In the genomic region with DNA sequence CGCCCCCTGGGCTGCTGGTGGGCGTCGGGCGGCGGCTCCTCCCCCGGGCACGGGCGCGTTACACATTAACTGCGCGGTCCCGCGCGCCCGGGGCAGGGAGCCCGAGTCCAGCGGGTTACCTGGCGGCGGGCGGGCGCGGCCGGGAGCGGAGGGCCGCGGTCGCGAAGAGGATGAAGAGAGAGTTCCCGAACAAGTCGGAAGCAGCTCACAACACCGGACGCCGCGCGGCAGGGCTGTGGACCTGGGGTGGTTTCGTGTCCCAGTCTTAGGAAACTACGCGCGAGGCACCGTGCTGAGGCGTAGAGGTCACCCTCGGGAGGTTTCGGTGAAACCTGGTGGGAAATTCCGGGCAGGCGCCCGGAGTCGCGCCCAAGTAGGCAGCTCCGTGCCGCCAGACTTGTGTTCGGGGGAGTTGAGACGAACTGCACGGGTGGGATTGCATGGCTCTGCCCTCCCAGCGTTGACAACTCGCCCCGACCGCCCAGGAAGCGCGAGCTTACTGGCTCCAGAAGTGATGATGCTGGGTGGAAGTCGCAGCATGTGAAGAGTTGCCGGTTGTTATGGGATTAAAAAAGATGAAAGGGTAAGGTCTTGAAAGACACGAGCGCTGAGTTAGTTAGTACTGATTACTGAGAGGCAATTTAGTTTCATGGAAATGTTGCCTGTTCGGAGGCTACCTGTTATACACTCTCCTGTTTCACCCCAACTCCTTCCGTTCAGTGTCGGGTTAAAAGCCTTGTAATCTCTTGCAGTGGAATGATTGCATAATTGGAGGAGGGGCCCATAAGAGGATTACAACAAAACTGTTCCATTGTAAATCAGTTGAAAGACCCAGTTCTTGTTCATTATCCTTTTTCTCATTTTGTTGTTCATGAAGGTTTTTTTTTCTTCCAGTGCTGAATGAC, we compare ENCODE assay signal across 8 cellular contexts. TPM values are rescaled to one million over a fixed set of nuclear protein-coding genes. Genes with fewer than 3 reads are reported as not detected.
DNase-seq lines count a peak whose midpoint lies in the region; ATAC-seq, FAIRE-seq and TF ChIP-seq lines count a peak whose summit lies in the region.

No MANE protein-coding gene starts in this region.

- peak overlapping the region; percentile 72 for H3K27ac Mint-ChIP-seq in activated B cell treated with CpG ODN at 0.5 μM for 24 hours

- ATAC-seq in HG03045 (IDR thresholded peaks at IDR 0.05; ENCODE audit: unreplicated experiment) (peak; percentile 46), activated B cell treated with CpG ODN at 0.5 μM for 24 hours (ENCODE audit: low read depth) (peak; percentile 25)

- H3K9me3 ChIP-seq in kidney (ENCODE audit: control insufficient read depth in 1 of 2, low read length in 2 of 2): no peaks in the 10 kb centered on the region

- peak; percentile 44 for DNase-seq in NCI-H1092 treated with DMSO at 0.1 percent for 48 hours (lab: John Stamatoyannopoulos, UW)
- no peak for DNase-seq in NCI-H1092 (lab: John Stamatoyannopoulos, UW)
- peak; percentile 24 for DNase-seq in NCI-H2171 (lab: John Stamatoyannopoulos, UW)
- peak; percentile 65 for DNase-seq in activated B cell treated with CpG ODN at 0.5 μM for 24 hours
- peak; percentile 71 for DNase-seq in central memory CD4-positive, alpha-beta T cell
- peak; percentile 92 for DNase-seq in kidney
- DNase-seq in stimulated activated CD4-positive, alpha-beta T cell treated with anti-CD3 and anti-CD28 coated beads, Interleukin-15, amount 100 ng/mL, for 24 hours: peak; percentile 74

- H3K9ac ChIP-seq in kidney (ENCODE audit: low read length in 2 of 2): peak overlapping the region; percentile 4 to 86

- H3K4me1 ChIP-seq in kidney (ENCODE audit: control insufficient read depth in 1 of 2, insufficient read depth in 1 of 2, low read depth in 1 of 2, low read length in 2 of 2): peaks cover 0 to 4% of the 10 kb centered on the region in 2 donors

- H3K4me3 ChIP-seq in kidney (ENCODE audit: low read length in 2 of 2): peak overlapping the region; percentile 78 to 96

- no peaks in the 10 kb centered on the region for H3K27me3 Mint-ChIP-seq in activated B cell treated with CpG ODN at 0.5 μM for 24 hours

- no peaks in the 10 kb centered on the region for H3K36me3 ChIP-seq in kidney (ENCODE audit: control insufficient read depth in 1 of 2, insufficient read depth in 2 of 2, low read length in 2 of 2)

- H3K36me3 Mint-ChIP-seq in activated B cell treated with CpG ODN at 0.5 μM for 24 hours (ENCODE audit: low read depth): no peaks in the 10 kb centered on the region

- intact Hi-C loops in activated B cell treated with CpG ODN at 0.5 μM for 24 hours (cut with micrococcal nuclease): loop anchor here (1.0 to 5.0 kb wide), 8 partner anchors 154 to 1924 kb away; a partner anchor contains a TSS
- intact Hi-C loops in kidney (cut with DNase I): no loop called here

- CTCF ChIA-PET in activated B cell treated with CpG ODN at 0.5 μM for 24 hours (lab: Charles Lee): no interaction called here

- no peaks in the 10 kb centered on the region for H3K9me3 Mint-ChIP-seq in activated B cell treated with CpG ODN at 0.5 μM for 24 hours

- peak overlapping the region; percentile 76 to 97 for H3K27ac ChIP-seq in kidney (ENCODE audit: low read depth in 2 of 2, low read length in 2 of 2)

- no peak for TF ChIP-seq CTCF in activated B cell treated with CpG ODN at 0.5 μM for 24 hours (IDR thresholded peaks at IDR 0.05)
- no peak for TF ChIP-seq CTCF in kidney (IDR thresholded peaks at IDR 0.05; ENCODE audit: borderline replicate concordance, extremely low read depth, insufficient read depth)

- POLR2A ChIA-PET in activated B cell treated with CpG ODN at 0.5 μM for 24 hours (lab: Charles Lee): interaction anchor here (0.7 to 1.0 kb wide), 3 partner anchors 8 to 409 kb away, joined by 3 read pairs; no protein-coding TSS in a partner anchor

- H3K4me1 Mint-ChIP-seq in activated B cell treated with CpG ODN at 0.5 μM for 24 hours: peaks cover 19% of the 10 kb centered on the region

- no peak for FAIRE-seq in kidney (lab: Jason Lieb, UNC)

- H3K4me3 Mint-ChIP-seq in activated B cell treated with CpG ODN at 0.5 μM for 24 hours: peak overlapping the region; percentile 82

RNA-seq across cellular contexts. Expression of a gene that starts 0.9 kb away (rescaled TPM):
- total RNA-seq in activated B cell treated with CpG ODN at 0.5 μM for 24 hours (34.6 and 37.9 TPM in 2 replicates), kidney (73.6 TPM)
- polyA plus RNA-seq in kidney (ENCODE audit: insufficient read depth, low read depth, low replicate concordance): 58.4 TPM

RNA-seq across cellular contexts. Expression of a gene that starts 40.4 kb away (rescaled TPM):
- total RNA-seq in activated B cell treated with CpG ODN at 0.5 μM for 24 hours (not detected in 2 replicates), kidney (0.57 TPM)
- polyA plus RNA-seq in kidney (ENCODE audit: insufficient read depth, low read depth, low replicate concordance): 0.82 TPM
